16 cellular contexts compared by ENCODE assay signal in genomic region chr1:226603976-226604845, GRCh38. TPM values are rescaled to one million over a fixed set of nuclear protein-coding genes. Genes with fewer than 3 reads are reported as not detected.
DNase-seq lines count a peak whose midpoint lies in the region; ATAC-seq, FAIRE-seq and TF ChIP-seq lines count a peak whose summit lies in the region.
"Had no signal": no experiment of that assay in that cellular context is flagged by ENCODE, and none has a peak within 500 bp of the region (broad histone marks: within the 10 kb centered on the region; RNA-seq: fewer than 3 reads in every experiment).

No MANE protein-coding gene starts in this region.

- H3K9ac ChIP-seq in HepG2 (ENCODE audit: insufficient read depth, low read depth, low read length), result no peak overlapping the region

- peaks cover under 1% of the 10 kb centered on the region for H3K27me3 Mint-ChIP-seq in activated T-helper 2 cell treated with anti-CD3 and anti-CD28 coated beads, Interferon-gamma antibody, Interleukin-2, Interleukin-4, amounts not matched to agents 10 μg/mL and 5 μg/mL and 100 μg/mL, durations not matched to agents 14 hours and 24 hours and 36 hours (ENCODE audit: low read depth)

- no peak for FAIRE-seq in HepG2 (lab: Jason Lieb, UNC)

- H3K4me1 Mint-ChIP-seq in activated T-helper 2 cell treated with anti-CD3 and anti-CD28 coated beads, Interferon-gamma antibody, Interleukin-2, Interleukin-4, amounts not matched to agents 10 μg/mL and 5 μg/mL and 100 μg/mL, durations not matched to agents 14 hours and 24 hours and 36 hours (ENCODE audit: low read depth), result peaks cover 3% of the 10 kb centered on the region

- H3K27ac Mint-ChIP-seq in activated T-helper 2 cell treated with anti-CD3 and anti-CD28 coated beads, Interferon-gamma antibody, Interleukin-2, Interleukin-4, amounts not matched to agents 10 μg/mL and 5 μg/mL and 100 μg/mL, durations not matched to agents 14 hours and 24 hours and 36 hours, result no peak overlapping the region
- H3K27ac Mint-ChIP-seq: CD8-positive, alpha-beta T cell had no signal

- H3K9me3 ChIP-seq in HEK293 (ENCODE audit: control insufficient read depth, insufficient read depth, low read depth, low read length), result no peaks in the 10 kb centered on the region
- no peaks in the 10 kb centered on the region for H3K9me3 ChIP-seq in HepG2 (ENCODE audit: low read length)
- H3K9me3 ChIP-seq in suprapubic skin, result no peaks in the 10 kb centered on the region
- H3K9me3 ChIP-seq: Peyer's patch had no signal

- H3K27ac ChIP-seq in HEK293 (ENCODE audit: extremely low read depth, low read depth, low read length), result no peak overlapping the region
- H3K27ac ChIP-seq in HepG2 (ENCODE audit: extremely low read length, insufficient read depth, low read length), result no peak overlapping the region
- peak overlapping the region; percentile 87 for H3K27ac ChIP-seq in suprapubic skin

- TF ChIP-seq CTCF in HEK293 (tag by site-specific recombination; IDR thresholded peaks at IDR 0.05), result no peak
- no peak for TF ChIP-seq CTCF in HepG2 (CRISPR knock-in tag; IDR thresholded peaks at IDR 0.05)
- no peak for TF ChIP-seq CTCF in suprapubic skin (IDR thresholded peaks at IDR 0.05)

- H3K9me3 Mint-ChIP-seq in activated T-helper 2 cell treated with anti-CD3 and anti-CD28 coated beads, Interferon-gamma antibody, Interleukin-2, Interleukin-4, amounts not matched to agents 10 μg/mL and 5 μg/mL and 100 μg/mL, durations not matched to agents 14 hours and 24 hours and 36 hours, result no peaks in the 10 kb centered on the region
- H3K9me3 Mint-ChIP-seq: CD8-positive, alpha-beta T cell; naive thymus-derived CD8-positive, alpha-beta T cell had no signal

- no peak overlapping the region for H2AFZ ChIP-seq in HepG2 (ENCODE audit: low read length)

- H4K20me1 ChIP-seq in HepG2 (ENCODE audit: insufficient read depth, low read length), result no peaks in the 10 kb centered on the region

- POLR2A ChIA-PET in HEK293 (lab: Yijun Ruan, JAX), result interaction anchor here (0.9 kb wide), 1 partner anchor 272 kb away, joined by 3 read pairs; no protein-coding TSS in a partner anchor
- POLR2A ChIA-PET in HepG2 (lab: Yijun Ruan, JAX), result no interaction called here

- H3K4me3 ChIP-seq in HEK293 (ENCODE audit: low read depth, low read length) (no peak overlapping the region), HepG2 (replicated peaks in 1 of 3; ENCODE audit: insufficient read depth in 1 of 3, low read depth in 2 of 3, low read length in 3 of 3) (no peak overlapping the region), suprapubic skin (no peak overlapping the region)
- H3K4me3 ChIP-seq: Peyer's patch, skin epidermis had no signal

- H3K27me3 ChIP-seq in HepG2 (ENCODE audit: control insufficient read depth in 1 of 2, insufficient read depth in 2 of 2, low read length in 2 of 2), result peaks cover 4 to 29% of the 10 kb centered on the region in 2 experiments; a peak in 4 of 5 replicates
- no peaks in the 10 kb centered on the region for H3K27me3 ChIP-seq in suprapubic skin
- H3K27me3 ChIP-seq: Peyer's patch had no signal

- no peak overlapping the region for H3K4me2 ChIP-seq in HepG2 (ENCODE audit: low read depth, low read length)

- no TSS peak for BruUV-seq in HepG2 (replicated peaks; lab: Mats Ljungman, UMichigan)

- DNase-seq in T47D (ENCODE audit: low read depth in 1 of 2, low spot score in 1 of 2) (peak; percentile 70 to 83), HepG2 (ENCODE audit: low spot score) (no peak), suprapubic skin (ENCODE audit: low spot score in 2 of 2) (no peak), HT-29 (ENCODE audit: low spot score) (no peak)
- no peak for DNase-seq in activated T-helper 2 cell treated with anti-CD3 and anti-CD28 coated beads, Interferon-gamma antibody, Interleukin-2, Interleukin-4, amounts not matched to agents 10 μg/mL and 5 μg/mL and 100 μg/mL, durations not matched to agents 14 hours and 24 hours and 36 hours (ENCODE audit: low spot score)
- DNase-seq: activated CD4-positive, alpha-beta T cell treated with anti-CD3 and anti-CD28 coated beads, Interleukin-2, amount 50 U/mL, for 4 hours; CD8-positive, alpha-beta T cell; GF-D8; naive thymus-derived CD8-positive, alpha-beta T cell; NCI-H146; NCI-H526 treated with DMSO at 0.1 percent for 48 hours; T-helper 17 cell had no signal

- no peaks in the 10 kb centered on the region for H3K4me1 ChIP-seq in HEK293 (ENCODE audit: control insufficient read depth, insufficient read depth, low read length)
- peaks cover 12% of the 10 kb centered on the region for H3K4me1 ChIP-seq in HepG2 (ENCODE audit: insufficient read depth, low read length)
- H3K4me1 ChIP-seq in suprapubic skin, result peaks cover 43% of the 10 kb centered on the region

- TF ChIP-seq EP300 in HepG2 (IDR thresholded peaks at IDR 0.05; ENCODE audit: low read depth in 2 of 2, low read length in 2 of 2) (no peak), HepG2 (CRISPR knock-in tag; IDR thresholded peaks at IDR 0.05; ENCODE audit: borderline replicate concordance) (no peak), suprapubic skin (IDR thresholded peaks at IDR 0.05) (no peak)

- no peak overlapping the region for H3K4me3 Mint-ChIP-seq in activated T-helper 2 cell treated with anti-CD3 and anti-CD28 coated beads, Interferon-gamma antibody, Interleukin-2, Interleukin-4, amounts not matched to agents 10 μg/mL and 5 μg/mL and 100 μg/mL, durations not matched to agents 14 hours and 24 hours and 36 hours (ENCODE audit: low read depth)
- H3K4me3 Mint-ChIP-seq: CD8-positive, alpha-beta T cell; naive thymus-derived CD8-positive, alpha-beta T cell; T-helper 17 cell had no signal

- H3K79me2 ChIP-seq in HepG2 (ENCODE audit: insufficient read depth, low read length), result no peaks in the 10 kb centered on the region

- CTCF ChIA-PET in HEK293 (lab: Yijun Ruan, JAX) (interaction anchor here (0.5 to 4.8 kb wide), 7 partner anchors 21 to 1401 kb away, joined by 3 to 44 read pairs (median 5); partner anchors contain the start of gene STUM), HepG2 (lab: Yijun Ruan, JAX; ENCODE audit: low intra/inter-chr PET ratio, low total read pairs) (no interaction called here)

- H3K36me3 Mint-ChIP-seq in activated T-helper 2 cell treated with anti-CD3 and anti-CD28 coated beads, Interferon-gamma antibody, Interleukin-2, Interleukin-4, amounts not matched to agents 10 μg/mL and 5 μg/mL and 100 μg/mL, durations not matched to agents 14 hours and 24 hours and 36 hours (ENCODE audit: low read depth), result no peaks in the 10 kb centered on the region
- H3K36me3 Mint-ChIP-seq: CD8-positive, alpha-beta T cell; naive thymus-derived CD8-positive, alpha-beta T cell had no signal

- TF ChIP-seq POLR2A in HepG2 (IDR thresholded peaks at IDR 0.05; ENCODE audit: insufficient read depth in 1 of 2, low read depth in 2 of 2, low read length in 2 of 2) (no peak), suprapubic skin (IDR thresholded peaks at IDR 0.05) (no peak)

- no peaks in the 10 kb centered on the region for H3K36me3 ChIP-seq in HEK293 (ENCODE audit: control insufficient read depth in 2 of 2, insufficient read depth in 1 of 2, low read length in 2 of 2)
- H3K36me3 ChIP-seq in HepG2 (replicated peaks in 1 of 2; ENCODE audit: control insufficient read depth in 1 of 2, insufficient read depth in 2 of 2, low read length in 2 of 2), result no peaks in the 10 kb centered on the region
- H3K36me3 ChIP-seq in suprapubic skin, result no peaks in the 10 kb centered on the region
- H3K36me3 ChIP-seq: Peyer's patch had no signal

- in situ Hi-C loops in T47D (cut with HindIII; ENCODE audit: low pct_unique_long_range_greater_than_20kb, low sequenced_read_pairs) (no loop called here), HepG2 (cut with HindIII; ENCODE audit: extremely low pct_ligation_motif_present, low pct_unique_long_range_greater_than_20kb) (loop anchor here (10.0 kb wide), 1 partner anchor 179 kb away; no protein-coding TSS in a partner anchor)

- peak; percentile 61 for ATAC-seq in HepG2
- no peak for ATAC-seq in HG03175 (IDR thresholded peaks at IDR 0.05; ENCODE audit: unreplicated experiment)
- ATAC-seq: CD8-positive, alpha-beta T cell; naive thymus-derived CD8-positive, alpha-beta T cell; T-helper 17 cell had no signal

- 41% methylated on average over 13 of the region's 22 CpGs for WGBS in HepG2 (ENCODE audit: low lambda C conversion rate)
- WGBS in suprapubic skin, result 69% methylated on average over 18 of the region's 22 CpGs

- intact Hi-C loops in HepG2 (cut with micrococcal nuclease; ENCODE audit: unreplicated experiment), result loop anchor here (10.0 kb wide), 1 partner anchor 179 kb away; no protein-coding TSS in a partner anchor
- intact Hi-C loops in activated T-helper 2 cell treated with anti-CD3 and anti-CD28 coated beads, Interferon-gamma antibody, Interleukin-2, Interleukin-4, amounts not matched to agents 10 μg/mL and 5 μg/mL and 100 μg/mL, durations not matched to agents 14 hours and 24 hours and 36 hours (cut with micrococcal nuclease), result no loop called here

- TF ChIP-seq RAD21 in HepG2 (CRISPR knock-in tag; IDR thresholded peaks at IDR 0.05), result no peak

RNA-seq across cellular contexts. Expression of gene STUM, which starts 55.6 kb away (rescaled TPM):
- total RNA-seq in HepG2 (2016; rRNA removed; fragmentation: Illumina TruSeq; extraction: Trizol), result not detected in 2 replicates
- total RNA-seq in HepG2 (2016; cell fraction: cytosol; rRNA removed; fragmentation: Illumina TruSeq; extraction: Trizol; ENCODE audit: low read depth), result not detected in 2 replicates
- total RNA-seq in HepG2 (2016; cell fraction: insoluble cytoplasmic fraction; rRNA removed; fragmentation: Illumina TruSeq; extraction: Trizol), result not detected in 2 replicates
- not detected in 2 replicates for total RNA-seq in HepG2 (2016; cell fraction: membrane; rRNA removed; fragmentation: Illumina TruSeq; extraction: Trizol)
- total RNA-seq in HepG2 (2016; cell fraction: nucleus; rRNA removed; fragmentation: Illumina TruSeq; extraction: Trizol), result not detected in 2 replicates
- not detected in 2 replicates for polyA plus RNA-seq in HepG2 (2011; rRNA removed)
- not detected in 2 replicates for polyA plus RNA-seq in HepG2 (2011; cell fraction: cytosol; rRNA removed)
- polyA plus RNA-seq in HepG2 (2011; cell fraction: nucleus; rRNA removed), result 0.02 TPM in 2 replicates
- 0.01 TPM in 1 of 2 replicates, not detected in the other for polyA plus RNA-seq in HepG2 (2012)
- polyA plus RNA-seq in HepG2 (2016; cell fraction: cytosol; fragmentation: Illumina TruSeq; extraction: Trizol; ENCODE audit: low read depth), result not detected in 2 replicates
- not detected in 2 replicates for polyA plus RNA-seq in HepG2 (2016; cell fraction: insoluble cytoplasmic fraction; fragmentation: Illumina TruSeq; extraction: Trizol; ENCODE audit: low read depth)
- not detected in 2 replicates for polyA plus RNA-seq in HepG2 (2016; cell fraction: membrane; fragmentation: Illumina TruSeq; extraction: Trizol; ENCODE audit: low read depth)
- polyA plus RNA-seq in HepG2 (2016; cell fraction: nucleus; fragmentation: Illumina TruSeq; extraction: Trizol; ENCODE audit: insufficient read depth, low read depth), result not detected in 2 replicates
- polyA minus RNA-seq in HepG2 (2011; rRNA and poly(A)+ RNA removed; ENCODE audit: low replicate concordance), result not detected in 2 replicates
- polyA minus RNA-seq in HepG2 (2011; cell fraction: cytosol; rRNA and poly(A)+ RNA removed), result not detected in 2 replicates
- 0.13 TPM in 1 of 2 replicates, not detected in the other for polyA minus RNA-seq in HepG2 (2011; cell fraction: nucleus; rRNA and poly(A)+ RNA removed)
- 1 to 10 TPM; 1.6 to 5.9 (median 2.0) TPM for total RNA-seq in suprapubic skin
- total RNA-seq in HT-29 (2014; rRNA removed; shearing (Covaris generic)), result not detected in 2 replicates
- total RNA-seq in activated T-helper 2 cell treated with anti-CD3 and anti-CD28 coated beads, Interferon-gamma antibody, Interleukin-2, Interleukin-4, amounts not matched to agents 10 μg/mL and 5 μg/mL and 100 μg/mL, durations not matched to agents 14 hours and 24 hours and 36 hours, result not detected in 2 replicates
- total RNA-seq: CD8-positive, alpha-beta T cell; T-helper 17 cell had no signal
- polyA plus RNA-seq: naive thymus-derived CD8-positive, alpha-beta T cell had no signal

Comparison
In these comparisons a context has a peak if more than half of its experiments do, and no peak if none do; other contexts are left out.
1. DNase-seq: peak in T47D (2 of 2); none in HepG2 (single experiment), suprapubic skin (0 of 2), HT-29 (single experiment) and activated T-helper 2 cell treated with anti-CD3 and anti-CD28 coated beads, Interferon-gamma antibody, Interleukin-2, Interleukin-4, amounts not matched to agents 10 μg/mL and 5 μg/mL and 100 μg/mL, durations not matched to agents 14 hours and 24 hours and 36 hours (single experiment).
2. Of the 63 proteins assayed by ChIP-seq in both HepG2 and HEK293: peak only in HepG2: none; only in HEK293: ZNF335; in both: none; in neither: 62.